ENCODE assay signal across 8 cellular contexts in the genomic region with DNA sequence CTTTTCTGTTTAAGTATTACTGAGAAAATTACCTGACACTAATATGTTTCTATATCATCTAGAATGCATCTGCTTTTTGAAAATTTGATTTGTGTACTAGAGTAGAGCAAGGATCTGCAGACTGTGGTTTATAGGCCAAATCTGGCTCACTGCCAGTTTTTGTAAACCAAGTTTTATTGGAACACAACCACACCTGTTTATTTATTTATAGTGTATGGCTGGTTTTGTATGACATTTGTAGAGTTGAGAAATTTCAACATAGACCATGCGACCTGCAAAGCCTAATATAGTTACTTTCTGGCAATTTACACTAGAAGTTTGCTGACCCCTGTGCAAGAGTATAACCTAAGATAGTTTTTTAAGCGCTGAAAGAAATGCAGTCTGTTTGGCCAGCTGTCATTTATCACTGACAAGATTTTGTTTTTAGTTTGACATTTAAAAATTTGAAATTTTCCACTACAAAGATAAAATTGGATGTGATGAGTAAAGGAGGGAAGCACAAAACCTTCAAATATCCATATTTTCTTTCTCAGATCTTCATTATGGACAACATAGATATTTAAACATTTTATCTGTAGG. TPM values are rescaled to one million over a fixed set of nuclear protein-coding genes. Genes with fewer than 3 reads are reported as not detected.
DNase-seq lines count a peak whose midpoint lies in the region; ATAC-seq and TF ChIP-seq lines count a peak whose summit lies in the region.

No MANE protein-coding gene starts in this region.

- no peak for ATAC-seq in activated T-cell treated with anti-CD3 and anti-CD28 coated beads, Interleukin-2, amount 50 U/mL, for 72 hours (replicated peaks in 1 of 2)
- no peak for ATAC-seq in body of pancreas

- H3K27ac ChIP-seq in OCI-LY7 (ENCODE audit: low read depth, low read length, poor library complexity, severe bottlenecking), result peak overlapping the region; percentile 93
- H3K27ac ChIP-seq in hepatocyte, result peak overlapping the region; percentile 50
- peak overlapping the region; percentile 68 to 75 for H3K27ac ChIP-seq in tibial artery
- H3K27ac ChIP-seq in body of pancreas, result no peak overlapping the region

- H3K36me3 ChIP-seq in OCI-LY7 (ENCODE audit: insufficient read depth, low read length) (peaks cover 38% of the 10 kb centered on the region), hepatocyte (replicated peaks; ENCODE audit: insufficient read depth, low read depth) (no peaks in the 10 kb centered on the region), tibial artery (no peaks in the 10 kb centered on the region), body of pancreas (replicated peaks in 1 of 2; ENCODE audit: insufficient read depth in 1 of 2, low read depth in 2 of 2) (peaks cover 0 to 2% of the 10 kb centered on the region in 2 donors)

- H3K4me1 ChIP-seq in OCI-LY7 (ENCODE audit: insufficient read depth, low read length, poor library complexity, severe bottlenecking) (peaks cover 71% of the 10 kb centered on the region), hepatocyte (ENCODE audit: insufficient read depth) (peaks cover 45% of the 10 kb centered on the region), tibial artery (peaks cover 0 to 61% (median 35%) of the 10 kb centered on the region in 4 donors), body of pancreas (peaks cover 42% of the 10 kb centered on the region)

- no peaks in the 10 kb centered on the region for H3K36me3 Mint-ChIP-seq in activated T-cell treated with anti-CD3 and anti-CD28 coated beads, Interleukin-2, amount 50 U/mL, for 72 hours (ENCODE audit: insufficient read depth in 2 of 2)

- H3K4me1 Mint-ChIP-seq in activated T-cell treated with anti-CD3 and anti-CD28 coated beads, Interleukin-2, amount 50 U/mL, for 72 hours (ENCODE audit: low read depth), result peaks cover 56% of the 10 kb centered on the region

- H3K4me2 ChIP-seq in OCI-LY7 (ENCODE audit: low read length) (peak overlapping the region; percentile 83), hepatocyte (no peak overlapping the region)

- H3K27ac Mint-ChIP-seq in activated T-cell treated with anti-CD3 and anti-CD28 coated beads, Interleukin-2, amount 50 U/mL, for 72 hours, result peak overlapping the region; percentile 75

- no peak for TF ChIP-seq CTCF in OCI-LY7 (conservative IDR thresholded peaks at IDR 0.05; ENCODE audit: low read length)
- TF ChIP-seq CTCF in hepatocyte (IDR thresholded peaks at IDR 0.05; ENCODE audit: poor library complexity), result no peak
- TF ChIP-seq CTCF in tibial artery (IDR thresholded peaks at IDR 0.05), result no peak
- TF ChIP-seq CTCF in body of pancreas (IDR thresholded peaks at IDR 0.05), result no peak

- POLR2A ChIA-PET in OCI-LY7 (lab: Charles Lee), result interaction anchor here (0.7 to 7.8 kb wide), 14 partner anchors 9 to 164 kb away, joined by 3 to 61 read pairs (median 4); a partner anchor contains a TSS

- H3K27me3 Mint-ChIP-seq in activated T-cell treated with anti-CD3 and anti-CD28 coated beads, Interleukin-2, amount 50 U/mL, for 72 hours (ENCODE audit: low read depth), result no peaks in the 10 kb centered on the region

- 61% methylated on average over 2 of the region's 2 CpGs for WGBS in hepatocyte (ENCODE audit: low lambda C conversion rate, missing lambda C conversion rate)
- 35 to 57% methylated on average over 2 of the region's 2 CpGs for WGBS in body of pancreas, 2 donors

- peaks cover 3% of the 10 kb centered on the region; the same call in 1 of the 2 replicates for H3K9me3 ChIP-seq in OCI-LY7 (ENCODE audit: low read length)
- H3K9me3 ChIP-seq in hepatocyte (ENCODE audit: low read depth), result no peaks in the 10 kb centered on the region
- no peaks in the 10 kb centered on the region for H3K9me3 ChIP-seq in tibial artery
- H3K9me3 ChIP-seq in body of pancreas, result no peaks in the 10 kb centered on the region

- no peak for TF ChIP-seq POLR2A in body of pancreas (IDR thresholded peaks at IDR 0.05)

- H4K20me1 ChIP-seq in OCI-LY7 (ENCODE audit: insufficient read depth, low read length) (no peaks in the 10 kb centered on the region), hepatocyte (ENCODE audit: insufficient read depth, poor library complexity, severe bottlenecking) (no peaks in the 10 kb centered on the region)

- H2AFZ ChIP-seq in OCI-LY7 (ENCODE audit: low read length) (peak overlapping the region; percentile 19; the same call in 1 of the 2 replicates), hepatocyte (no peak overlapping the region)

- H3K9me3 Mint-ChIP-seq in activated T-cell treated with anti-CD3 and anti-CD28 coated beads, Interleukin-2, amount 50 U/mL, for 72 hours, result no peaks in the 10 kb centered on the region

- H3K9me2 ChIP-seq in OCI-LY7 (ENCODE audit: insufficient read depth, low read length) (no peaks in the 10 kb centered on the region), hepatocyte (replicated peaks; ENCODE audit: insufficient read depth) (no peaks in the 10 kb centered on the region)

- intact Hi-C loops in OCI-LY7 (cut with micrococcal nuclease; ENCODE audit: unreplicated experiment), result loop anchor here (1.0 to 2.0 kb wide), 3 partner anchors 13 to 93 kb away; no protein-coding TSS in a partner anchor
- intact Hi-C loops in tibial artery (cut with DNase I; ENCODE audit: low total_unique reads), result no loop called here
- intact Hi-C loops in body of pancreas (cut with DNase I), result no loop called here

- CTCF ChIA-PET in OCI-LY7 (lab: Charles Lee; ENCODE audit: unreplicated experiment), result interaction anchor here (0.8 kb wide), 1 partner anchor 10 kb away, joined by 4 read pairs; no protein-coding TSS in a partner anchor

- no TSS peak for BruUV-seq in OCI-LY7 (replicated peaks; lab: Mats Ljungman, UMichigan)

- H3K79me2 ChIP-seq in OCI-LY7 (ENCODE audit: insufficient read depth, low read depth, low read length) (peaks cover 40% of the 10 kb centered on the region; the same call in 1 of the 2 replicates), hepatocyte (no peaks in the 10 kb centered on the region)

- H3K27me3 ChIP-seq in hepatocyte, result no peaks in the 10 kb centered on the region
- H3K27me3 ChIP-seq in tibial artery, result no peaks in the 10 kb centered on the region
- H3K27me3 ChIP-seq in body of pancreas, result no peaks in the 10 kb centered on the region

- peak overlapping the region in 1 of 2 donors; percentile 85 for H3K4me3 Mint-ChIP-seq in activated T-cell treated with anti-CD3 and anti-CD28 coated beads, Interleukin-2, amount 50 U/mL, for 72 hours

- no peak for DNase-seq in activated T-cell treated with anti-CD3 and anti-CD28 coated beads, Interleukin-2, amount 50 U/mL, for 72 hours
- DNase-seq in activated T-cell treated with anti-CD3 and anti-CD28 coated beads for 4 hours (no peak), OCI-LY7 (ENCODE audit: low spot score) (peak; percentile 90), hepatocyte (ENCODE audit: low spot score) (no peak), tibial artery (no peak), body of pancreas (no peak)
- DNase-seq in effector CD8-positive, alpha-beta T cell (lab: John Stamatoyannopoulos, UW), result no peak
- no peak for DNase-seq in stimulated activated naive CD4-positive, alpha-beta T cell treated with Interleukin-2 at 50 U/mL for 16 hours (lab: John Stamatoyannopoulos, UW)

- H3K4me3 ChIP-seq in OCI-LY7 (ENCODE audit: low read depth, low read length, poor library complexity, severe bottlenecking) (peak overlapping the region; percentile 63), hepatocyte (no peak overlapping the region), tibial artery (no peak overlapping the region), body of pancreas (no peak overlapping the region)

RNA-seq across cellular contexts. Expression of a gene that starts 36.1 kb away (rescaled TPM):
- total RNA-seq in activated T-cell treated with anti-CD3 and anti-CD28 coated beads, Interleukin-2, amount 50 U/mL, for 72 hours, result 100 to 1,000 TPM; 270 to 306 TPM
- total RNA-seq in OCI-LY7 (2014; rRNA removed; shearing (Covaris generic)), result 473 and 1,119 TPM in 2 replicates
- total RNA-seq in OCI-LY7 (2022), result 332 and 343 TPM in 2 replicates
- 81.7 and 100 TPM in 2 replicates for total RNA-seq in hepatocyte
- polyA plus RNA-seq in hepatocyte, result 79.6 and 100.0 TPM in 2 replicates
- 10 to 100 TPM; 43.5 to 86.9 TPM for total RNA-seq in body of pancreas

RNA-seq across cellular contexts. Expression of a gene that starts 59.6 kb away (rescaled TPM):
- 10 to 100 TPM; 28.7 to 30.1 TPM for total RNA-seq in activated T-cell treated with anti-CD3 and anti-CD28 coated beads, Interleukin-2, amount 50 U/mL, for 72 hours
- 35.5 and 43.7 TPM in 2 replicates for total RNA-seq in OCI-LY7 (2014; rRNA removed; shearing (Covaris generic))
- total RNA-seq in OCI-LY7 (2022) (47.1 and 49.6 TPM in 2 replicates), hepatocyte (26.5 and 31.6 TPM in 2 replicates), body of pancreas (10 to 100 TPM; 10.9 to 15.6 TPM)
- polyA plus RNA-seq in hepatocyte, result 60.1 and 65.8 TPM in 2 replicates

Comparison
In these comparisons a context has a peak if more than half of its experiments do, and no peak if none do; other contexts are left out.
1. H3K27ac ChIP-seq: peak in OCI-LY7 (single experiment), hepatocyte (single experiment) and tibial artery (2 of 2); none in body of pancreas (0 of 4).